Comparison of ENCODE assay signal across 9 cellular contexts in genomic region chr5:55175781-55176175, GRCh38. TPM values are rescaled to one million over a fixed set of nuclear protein-coding genes. Genes with fewer than 3 reads are reported as not detected.
DNase-seq lines count a peak whose midpoint lies in the region; ATAC-seq and TF ChIP-seq lines count a peak whose summit lies in the region.
"Had no signal": no experiment of that assay in that cellular context is flagged by ENCODE, and none has a peak within 500 bp of the region (broad histone marks: within the 10 kb centered on the region; RNA-seq: fewer than 3 reads in every experiment).

No MANE protein-coding gene starts in this region.

- H3K4me3 Mint-ChIP-seq in central memory CD8-positive, alpha-beta T cell = peak overlapping the region; percentile 21
- H3K4me3 Mint-ChIP-seq in naive thymus-derived CD4-positive, alpha-beta T cell = peak overlapping the region; percentile 23 to 81 (median 49)

- H3K36me3 Mint-ChIP-seq in central memory CD8-positive, alpha-beta T cell (ENCODE audit: insufficient read depth) = peaks cover 7% of the 10 kb centered on the region
- H3K36me3 Mint-ChIP-seq in naive thymus-derived CD4-positive, alpha-beta T cell = peaks cover 0 to 3% (median 0%) of the 10 kb centered on the region in 5 donors

- TF ChIP-seq CTCF in LNCaP clone FGC (IDR thresholded peaks at IDR 0.05; ENCODE audit: control insufficient read depth, extremely low read depth, insufficient read depth) = no peak

- no peaks in the 10 kb centered on the region for H3K9me3 Mint-ChIP-seq in central memory CD8-positive, alpha-beta T cell
- peaks cover 0 to 12% (median 2%) of the 10 kb centered on the region in 11 donors for H3K9me3 Mint-ChIP-seq in naive thymus-derived CD4-positive, alpha-beta T cell

- H3K27me3 ChIP-seq in BLaER1 = peaks cover 55% of the 10 kb centered on the region
- peaks cover 21 to 42% of the 10 kb centered on the region in 2 donors for H3K27me3 ChIP-seq in naive thymus-derived CD4-positive, alpha-beta T cell (ENCODE audit: control insufficient read depth in 2 of 2, insufficient read depth in 2 of 2, low read length in 2 of 2)

- no peak for ATAC-seq in central memory CD8-positive, alpha-beta T cell (replicated peaks; ENCODE audit: extremely low read depth, poor library complexity, severe bottlenecking)
- no peak for ATAC-seq in naive thymus-derived CD4-positive, alpha-beta T cell
- no peak for ATAC-seq in HG03571 (IDR thresholded peaks at IDR 0.05; ENCODE audit: unreplicated experiment)

- H3K4me2 ChIP-seq in BLaER1 = peak overlapping the region; percentile 87

- peaks cover 34% of the 10 kb centered on the region for H3K4me1 Mint-ChIP-seq in central memory CD8-positive, alpha-beta T cell
- H3K4me1 Mint-ChIP-seq in naive thymus-derived CD4-positive, alpha-beta T cell = peaks cover 23 to 50% (median 37%) of the 10 kb centered on the region in 7 donors

- peaks cover 36% of the 10 kb centered on the region for H4K20me1 ChIP-seq in BLaER1

- CTCF ChIA-PET in naive thymus-derived CD4-positive, alpha-beta T cell (lab: Charles Lee) = interaction anchor here (0.6 to 1.2 kb wide), 5 partner anchors 13 to 707 kb away, joined by 3 to 7 read pairs (median 3); no protein-coding TSS in a partner anchor

- H3K4me1 ChIP-seq in BLaER1 = peaks cover 32% of the 10 kb centered on the region
- H3K4me1 ChIP-seq in naive thymus-derived CD4-positive, alpha-beta T cell (ENCODE audit: control insufficient read depth in 2 of 2, insufficient read depth in 2 of 2, low read length in 2 of 2) = peaks cover 14 to 25% of the 10 kb centered on the region in 2 donors

- H3K36me3 ChIP-seq in BLaER1 = no peaks in the 10 kb centered on the region
- no peaks in the 10 kb centered on the region for H3K36me3 ChIP-seq in naive thymus-derived CD4-positive, alpha-beta T cell (ENCODE audit: control insufficient read depth in 2 of 3, insufficient read depth in 3 of 3, low read length in 3 of 3)
- H3K36me3 ChIP-seq: neutrophil had no signal

- H3K4me3 ChIP-seq in BLaER1 (peak overlapping the region; percentile 61), LNCaP clone FGC (ENCODE audit: low read depth, low read length) (peak overlapping the region; percentile 37)
- H3K4me3 ChIP-seq in naive thymus-derived CD4-positive, alpha-beta T cell (ENCODE audit: low read length) = no peak overlapping the region

- no peak overlapping the region for H3K9ac ChIP-seq in BLaER1

- no peak for DNase-seq in LNCaP clone FGC (ENCODE audit: low read depth)
- no peak for DNase-seq in central memory CD8-positive, alpha-beta T cell (ENCODE audit: low spot score in 2 of 2)
- DNase-seq in naive thymus-derived CD4-positive, alpha-beta T cell = no peak
- DNase-seq in T-helper 9 cell = no peak
- DNase-seq in posterior vena cava (ENCODE audit: low spot score) = no peak
- no peak for DNase-seq in NCI-H774 (lab: John Stamatoyannopoulos, UW)

- no peak overlapping the region for H3K27ac ChIP-seq in BLaER1
- no peak overlapping the region for H3K27ac ChIP-seq in naive thymus-derived CD4-positive, alpha-beta T cell (ENCODE audit: low read depth, low read length)
- H3K27ac ChIP-seq: neutrophil had no signal

- intact Hi-C loops in naive thymus-derived CD4-positive, alpha-beta T cell (cut with micrococcal nuclease) = loop anchor here in 1 of 2 donors (2.0 to 10.0 kb wide), 2 partner anchors 359 to 861 kb away; partner anchors contain the start of genes ARL15 and PLPP1
- intact Hi-C loops in posterior vena cava (cut with DNase I) = no loop called here

- H3K27ac Mint-ChIP-seq in central memory CD8-positive, alpha-beta T cell (ENCODE audit: low read depth) = no peak overlapping the region
- no peak overlapping the region for H3K27ac Mint-ChIP-seq in naive thymus-derived CD4-positive, alpha-beta T cell

- POLR2A ChIA-PET in naive thymus-derived CD4-positive, alpha-beta T cell (lab: Charles Lee) = interaction anchor here (0.6 to 0.8 kb wide), 3 partner anchors 8 to 692 kb away, joined by 3 to 4 read pairs (median 3); partner anchors contain the start of gene IL31RA

- H3K27me3 Mint-ChIP-seq in central memory CD8-positive, alpha-beta T cell = peaks cover 82% of the 10 kb centered on the region
- peaks cover 78 to 92% (median 84%) of the 10 kb centered on the region in 5 donors for H3K27me3 Mint-ChIP-seq in naive thymus-derived CD4-positive, alpha-beta T cell

- H3K9me3 ChIP-seq in BLaER1 = no peaks in the 10 kb centered on the region
- H3K9me3 ChIP-seq in naive thymus-derived CD4-positive, alpha-beta T cell (ENCODE audit: control insufficient read depth in 2 of 3, low read length in 3 of 3) = no peaks in the 10 kb centered on the region
- H3K9me3 ChIP-seq: neutrophil had no signal

RNA-seq across cellular contexts. Expression of gene CDC20B, which starts 2.8 kb away (rescaled TPM):
- total RNA-seq in naive thymus-derived CD4-positive, alpha-beta T cell = under 1 TPM in 1 of 5 experiments, not detected in 4; 0.44 TPM
- not detected for polyA plus RNA-seq in naive thymus-derived CD4-positive, alpha-beta T cell
- not detected for total RNA-seq in posterior vena cava

RNA-seq across cellular contexts. Expression of gene GPX8, which starts 15.8 kb away (rescaled TPM):
- total RNA-seq in naive thymus-derived CD4-positive, alpha-beta T cell = not detected
- polyA plus RNA-seq in naive thymus-derived CD4-positive, alpha-beta T cell = not detected
- 10 to 100 TPM; 26.1 to 49.9 TPM for total RNA-seq in posterior vena cava

RNA-seq across cellular contexts. Expression of gene MCIDAS, which starts 51.3 kb away (rescaled TPM):
- total RNA-seq in naive thymus-derived CD4-positive, alpha-beta T cell = not detected
- polyA plus RNA-seq in naive thymus-derived CD4-positive, alpha-beta T cell = not detected
- total RNA-seq in posterior vena cava = not detected

RNA-seq across cellular contexts. Expression of gene CCNO, which starts 57.6 kb away (rescaled TPM):
- total RNA-seq in naive thymus-derived CD4-positive, alpha-beta T cell = not detected
- not detected for polyA plus RNA-seq in naive thymus-derived CD4-positive, alpha-beta T cell
- total RNA-seq in posterior vena cava = under 1 TPM; 0.24 to 0.42 TPM

Comparison
In these comparisons a context has a peak if more than half of its experiments do, and no peak if none do; other contexts are left out.
1. RNA of gene GPX8, which starts 15.8 kb away (total RNA-seq): 26.1 to 49.9 TPM in posterior vena cava; not detected in naive thymus-derived CD4-positive, alpha-beta T cell; every median in the first group is over 10 times any median in the second.